In the genomic region with DNA sequence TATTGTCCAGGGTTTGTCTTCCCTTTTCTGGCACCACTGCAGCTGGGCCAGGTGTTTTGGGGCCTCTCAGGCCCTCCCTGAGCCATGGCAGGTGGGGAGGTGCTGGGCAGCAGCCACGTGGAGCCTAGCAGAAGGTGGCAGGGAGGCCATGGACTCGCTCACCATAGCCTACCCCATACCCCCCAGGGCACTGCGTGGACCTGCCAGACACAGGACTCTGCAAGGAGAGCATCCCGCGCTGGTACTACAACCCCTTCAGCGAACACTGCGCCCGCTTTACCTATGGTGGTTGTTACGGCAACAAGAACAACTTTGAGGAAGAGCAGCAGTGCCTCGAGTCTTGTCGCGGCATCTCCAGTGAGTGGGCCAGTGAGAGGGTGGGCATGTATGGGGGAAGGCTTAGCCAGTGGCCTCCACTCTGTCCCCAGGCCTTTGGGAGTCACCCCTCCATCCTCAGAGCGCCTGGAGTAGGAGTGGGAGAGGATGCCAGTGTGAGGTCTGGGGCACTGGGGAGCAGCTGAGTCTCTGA, we compare ENCODE assay signal across 19 cellular contexts. TPM values are rescaled to one million over a fixed set of nuclear protein-coding genes. Genes with fewer than 3 reads are reported as not detected.
DNase-seq lines count a peak whose midpoint lies in the region; ATAC-seq, FAIRE-seq and TF ChIP-seq lines count a peak whose summit lies in the region.
"Had no signal": no experiment of that assay in that cellular context is flagged by ENCODE, and none has a peak within 500 bp of the region (broad histone marks: within the 10 kb centered on the region; RNA-seq: fewer than 3 reads in every experiment).

No MANE protein-coding gene starts in this region.

- H2BK12ac ChIP-seq in neuronal stem cell (ENCODE audit: low read length) (no peak overlapping the region), trophoblast cell (ENCODE audit: low read length) (no peak overlapping the region)

- no peaks in the 10 kb centered on the region for H3K9me3 ChIP-seq in HepG2 (ENCODE audit: low read length)
- H3K9me3 ChIP-seq in right lobe of liver, result no peaks in the 10 kb centered on the region
- H3K9me3 ChIP-seq in neuronal stem cell (replicated peaks in 1 of 2; ENCODE audit: control insufficient read depth in 2 of 2, insufficient read depth in 1 of 2, low read depth in 1 of 2, low read length in 2 of 2), result no peaks in the 10 kb centered on the region
- H3K9me3 ChIP-seq in trophoblast cell (ENCODE audit: insufficient read depth, low read depth, low read length), result no peaks in the 10 kb centered on the region
- H3K9me3 ChIP-seq in T-helper 17 cell (ENCODE audit: control insufficient read depth, low read length, poor library complexity, severe bottlenecking), result no peaks in the 10 kb centered on the region
- H3K9me3 ChIP-seq: SJCRH30 had no signal

- no peaks in the 10 kb centered on the region for H4K20me1 ChIP-seq in HepG2 (ENCODE audit: insufficient read depth, low read length)

- no peak overlapping the region for H3K27ac ChIP-seq in HepG2 (ENCODE audit: extremely low read length, insufficient read depth, low read length)
- no peak overlapping the region for H3K27ac ChIP-seq in right lobe of liver
- no peak overlapping the region for H3K27ac ChIP-seq in neuronal stem cell (replicated peaks; ENCODE audit: low read length)
- no peak overlapping the region for H3K27ac ChIP-seq in trophoblast cell (ENCODE audit: low read depth, low read length)
- H3K27ac ChIP-seq: RWPE1, SJCRH30 had no signal

- no peak for TF ChIP-seq EP300 in HepG2 (IDR thresholded peaks at IDR 0.05; ENCODE audit: low read depth in 2 of 2, low read length in 2 of 2)
- TF ChIP-seq EP300 in HepG2 (CRISPR knock-in tag; IDR thresholded peaks at IDR 0.05; ENCODE audit: borderline replicate concordance), result no peak

- no peak overlapping the region for H3K4me3 Mint-ChIP-seq in T-helper 17 cell
- H3K4me3 Mint-ChIP-seq: CD4-positive, CD25-positive, alpha-beta regulatory T cell; GM23338 had no signal

- H3K4me3 ChIP-seq in HepG2 (replicated peaks in 1 of 3; ENCODE audit: insufficient read depth in 1 of 3, low read depth in 2 of 3, low read length in 3 of 3) (no peak overlapping the region), right lobe of liver (no peak overlapping the region), neuronal stem cell (ENCODE audit: low read length in 2 of 2) (no peak overlapping the region), trophoblast cell (ENCODE audit: low read depth, low read length) (no peak overlapping the region)
- H3K4me3 ChIP-seq: GM23338, SJCRH30 had no signal

- FAIRE-seq in HepG2 (lab: Jason Lieb, UNC), result no peak
- FAIRE-seq: A204.1, HTR-8/SVneo had no signal

- no TSS peak for BruUV-seq in HepG2 (replicated peaks; lab: Mats Ljungman, UMichigan)

- CTCF ChIA-PET in HepG2 (lab: Yijun Ruan, JAX; ENCODE audit: low intra/inter-chr PET ratio, low total read pairs), result no interaction called here

- WGBS in HepG2 (ENCODE audit: low lambda C conversion rate), result 71% methylated on average over 12 of the region's 13 CpGs
- WGBS in right lobe of liver (ENCODE audit: insufficient coverage, low coverage, low lambda C conversion rate, missing lambda C conversion rate), result 66% methylated on average over 2 of the region's 13 CpGs
- no CpG with 5 or more reads among the region's 13 CpGs for whole genome bisulfite sequencing in neuronal stem cell (ENCODE audit: extremely low coverage in 2 of 2, insufficient read length in 2 of 2, insufficient replicate concordance in 1 of 2), 2 donors
- no CpG with 5 or more reads among the region's 13 CpGs for WGBS in trophoblast cell (ENCODE audit: extremely low coverage, insufficient coverage, insufficient read length)

- H3K14ac ChIP-seq in neuronal stem cell (ENCODE audit: low read length) (no peak overlapping the region), trophoblast cell (ENCODE audit: low read length) (no peak overlapping the region)

- DNase-seq in HepG2 (ENCODE audit: low spot score), result no peak
- no peak for DNase-seq in right lobe of liver
- DNase-seq in neuronal stem cell (ENCODE audit: low spot score), result no peak
- DNase-seq in stimulated activated CD4-positive, alpha-beta T cell treated with anti-CD3 and anti-CD28 coated beads, Interleukin-2, amount 100 ng/mL, for 48 hours, result no peak
- no peak for DNase-seq in trophoblast cell
- DNase-seq in T-helper 17 cell, result no peak
- DNase-seq: CD4-positive, CD25-positive, alpha-beta regulatory T cell; GF-D8; KBM-7; NCI-H1436 treated with DMSO at 0.1 percent for 48 hours; NCI-H2081 treated with DMSO at 0.1 percent for 48 hours; NCI-H226; NCI-H526 treated with DMSO at 0.1 percent for 48 hours; SJCRH30 had no signal

- intact Hi-C loops in HepG2 (cut with micrococcal nuclease; ENCODE audit: unreplicated experiment), result no loop called here
- intact Hi-C loops in right lobe of liver (cut with DNase I), result loop anchor here in 1 of 2 donors (5.0 kb wide), 1 partner anchor 37 kb away; a partner anchor contains a TSS

- H3K27me3 Mint-ChIP-seq in T-helper 17 cell, result no peaks in the 10 kb centered on the region

- H3K4me2 ChIP-seq in HepG2 (ENCODE audit: low read depth, low read length) (no peak overlapping the region), neuronal stem cell (ENCODE audit: insufficient read depth, low read length, poor library complexity, severe bottlenecking) (no peak overlapping the region), trophoblast cell (ENCODE audit: low read length) (no peak overlapping the region)
- H3K4me2 ChIP-seq: GM23338 had no signal

- no peak for TF ChIP-seq RAD21 in HepG2 (CRISPR knock-in tag; IDR thresholded peaks at IDR 0.05)

- H4K91ac ChIP-seq in neuronal stem cell (ENCODE audit: low read depth, low read length, poor library complexity) (no peak overlapping the region), trophoblast cell (ENCODE audit: low read depth, low read length) (no peak overlapping the region)

- TF ChIP-seq POLR2A in HepG2 (IDR thresholded peaks at IDR 0.05; ENCODE audit: insufficient read depth in 1 of 2, low read depth in 2 of 2, low read length in 2 of 2), result no peak
- TF ChIP-seq POLR2A in right lobe of liver (IDR thresholded peaks at IDR 0.05), result no peak

- H3K23ac ChIP-seq in neuronal stem cell (ENCODE audit: low read depth, low read length, poor library complexity) (peak overlapping the region; percentile 14), trophoblast cell (ENCODE audit: low read length) (no peak overlapping the region)

- H2AFZ ChIP-seq in HepG2 (ENCODE audit: low read length), result no peak overlapping the region
- H2AFZ ChIP-seq in neuronal stem cell (ENCODE audit: low read length), result no peak overlapping the region
- H2AFZ ChIP-seq in trophoblast cell (ENCODE audit: insufficient read depth, low read length, poor library complexity), result no peak overlapping the region
- H2AFZ ChIP-seq: GM23338 had no signal

- H3K79me2 ChIP-seq in HepG2 (ENCODE audit: insufficient read depth, low read length), result no peaks in the 10 kb centered on the region
- no peaks in the 10 kb centered on the region for H3K79me2 ChIP-seq in trophoblast cell (ENCODE audit: control insufficient read depth, insufficient read depth, low read length, poor library complexity)

- peak overlapping the region; percentile 23 for H2BK15ac ChIP-seq in neuronal stem cell (ENCODE audit: low read length)

- H3K36me3 ChIP-seq in HepG2 (replicated peaks in 1 of 2; ENCODE audit: control insufficient read depth in 1 of 2, insufficient read depth in 2 of 2, low read length in 2 of 2) (no peaks in the 10 kb centered on the region), right lobe of liver (no peaks in the 10 kb centered on the region), neuronal stem cell (replicated peaks in 1 of 2; ENCODE audit: control insufficient read depth in 2 of 2, insufficient read depth in 2 of 2, low read length in 2 of 2) (no peaks in the 10 kb centered on the region), trophoblast cell (ENCODE audit: control insufficient read depth in 1 of 2, insufficient read depth in 2 of 2, low read length in 2 of 2) (peaks cover 51 to 61% of the 10 kb centered on the region in 2 experiments)
- H3K36me3 ChIP-seq: SJCRH30 had no signal

- POLR2A ChIA-PET in HepG2 (lab: Yijun Ruan, JAX), result no interaction called here

- in situ Hi-C loops in HepG2 (cut with HindIII; ENCODE audit: extremely low pct_ligation_motif_present, low pct_unique_long_range_greater_than_20kb), result loop anchor here (5.0 kb wide), 1 partner anchor 37 kb away; a partner anchor contains a TSS

- no peak overlapping the region for H4K12ac ChIP-seq in trophoblast cell (ENCODE audit: low read depth, low read length)

- no peak overlapping the region for H4K8ac ChIP-seq in neuronal stem cell (ENCODE audit: low read depth, low read length)
- no peak overlapping the region for H4K8ac ChIP-seq in trophoblast cell (ENCODE audit: low read depth, low read length)

- no peak overlapping the region for H3K18ac ChIP-seq in neuronal stem cell (ENCODE audit: low read length)
- no peak overlapping the region for H3K18ac ChIP-seq in trophoblast cell (ENCODE audit: low read length)

- H3K4ac ChIP-seq in neuronal stem cell (ENCODE audit: low read length) (no peak overlapping the region), trophoblast cell (ENCODE audit: low read depth, low read length) (no peak overlapping the region)

- TF ChIP-seq CTCF in HepG2 (CRISPR knock-in tag; IDR thresholded peaks at IDR 0.05), result no peak
- no peak for TF ChIP-seq CTCF in right lobe of liver (IDR thresholded peaks at IDR 0.05)

- H3K36me3 Mint-ChIP-seq in T-helper 17 cell (ENCODE audit: low read depth), result no peaks in the 10 kb centered on the region

- H2AK5ac ChIP-seq in neuronal stem cell (ENCODE audit: low read depth, low read length), result no peak overlapping the region
- H2AK5ac ChIP-seq in trophoblast cell (ENCODE audit: low read length), result no peak overlapping the region

- H3K4me1 ChIP-seq in HepG2 (ENCODE audit: insufficient read depth, low read length), result peaks cover 55% of the 10 kb centered on the region
- H3K4me1 ChIP-seq in right lobe of liver, result no peaks in the 10 kb centered on the region
- H3K4me1 ChIP-seq in neuronal stem cell (ENCODE audit: control insufficient read depth in 2 of 2, insufficient read depth in 1 of 2, low read depth in 1 of 2, low read length in 2 of 2), result peaks cover 1 to 2% of the 10 kb centered on the region in 2 donors
- H3K4me1 ChIP-seq in trophoblast cell (ENCODE audit: control insufficient read depth in 1 of 2, insufficient read depth in 2 of 2, low read length in 2 of 2), result peaks cover 12 to 13% of the 10 kb centered on the region in 2 experiments

- H2BK120ac ChIP-seq in neuronal stem cell (ENCODE audit: low read depth, low read length) (no peak overlapping the region), trophoblast cell (ENCODE audit: insufficient read depth, low read length, poor library complexity) (no peak overlapping the region)

- H3K27me3 ChIP-seq in HepG2 (ENCODE audit: control insufficient read depth in 1 of 2, insufficient read depth in 2 of 2, low read length in 2 of 2) (no peaks in the 10 kb centered on the region), right lobe of liver (no peaks in the 10 kb centered on the region), neuronal stem cell (ENCODE audit: control insufficient read depth in 3 of 3, insufficient read depth in 3 of 3, low read depth in 1 of 3, low read length in 3 of 3) (peaks cover 0 to 35% (median 0%) of the 10 kb centered on the region in 3 experiments), trophoblast cell (ENCODE audit: insufficient read depth, low read length) (no peaks in the 10 kb centered on the region)

- H3K9ac ChIP-seq in HepG2 (ENCODE audit: insufficient read depth, low read depth, low read length), result no peak overlapping the region
- H3K9ac ChIP-seq in neuronal stem cell (ENCODE audit: low read depth, low read length, poor library complexity), result peak overlapping the region; percentile 73
- H3K9ac ChIP-seq in trophoblast cell (ENCODE audit: low read length), result no peak overlapping the region

- peaks cover 11% of the 10 kb centered on the region for H3K4me1 Mint-ChIP-seq in T-helper 17 cell

- ATAC-seq in HepG2 (no peak), right lobe of liver (no peak), T-helper 17 cell (no peak)
- ATAC-seq: GM23338 had no signal

- H2BK5ac ChIP-seq in neuronal stem cell (ENCODE audit: low read length) (peak overlapping the region; percentile 17), trophoblast cell (ENCODE audit: low read depth, low read length, poor library complexity) (no peak overlapping the region)

- no peak overlapping the region for H3K27ac Mint-ChIP-seq in T-helper 17 cell
- H3K27ac Mint-ChIP-seq: CD4-positive, CD25-positive, alpha-beta regulatory T cell; GM23338 had no signal

- H3K79me1 ChIP-seq in neuronal stem cell (ENCODE audit: low read depth, low read length) (no peaks in the 10 kb centered on the region), trophoblast cell (ENCODE audit: low read length) (peaks cover 7% of the 10 kb centered on the region)

RNA-seq across cellular contexts. Expression of a gene that starts 11.9 kb away (rescaled TPM):
- total RNA-seq in HepG2 (2016; rRNA removed; fragmentation: Illumina TruSeq; extraction: Trizol) (0.45 and 0.49 TPM in 2 replicates), right lobe of liver (1 to 10 TPM; 1.1 to 7.9 (median 3.0) TPM), T-helper 17 cell (1 to 10 TPM; 2.5 to 4.1 TPM)
- 0.10 and 0.44 TPM in 2 replicates for total RNA-seq in HepG2 (2016; cell fraction: cytosol; rRNA removed; fragmentation: Illumina TruSeq; extraction: Trizol; ENCODE audit: low read depth)
- 0.21 and 0.50 TPM in 2 replicates for total RNA-seq in HepG2 (2016; cell fraction: insoluble cytoplasmic fraction; rRNA removed; fragmentation: Illumina TruSeq; extraction: Trizol)
- total RNA-seq in HepG2 (2016; cell fraction: membrane; rRNA removed; fragmentation: Illumina TruSeq; extraction: Trizol), result 0.14 and 0.25 TPM in 2 replicates
- total RNA-seq in HepG2 (2016; cell fraction: nucleus; rRNA removed; fragmentation: Illumina TruSeq; extraction: Trizol), result 0.88 and 2.1 TPM in 2 replicates
- 2.5 and 2.8 TPM in 2 replicates for polyA plus RNA-seq in HepG2 (2011; rRNA removed)
- polyA plus RNA-seq in HepG2 (2011; cell fraction: cytosol; rRNA removed), result 3.4 and 3.9 TPM in 2 replicates
- 7.6 and 10.2 TPM in 2 replicates for polyA plus RNA-seq in HepG2 (2011; cell fraction: nucleus; rRNA removed)
- 2.7 and 2.9 TPM in 2 replicates for polyA plus RNA-seq in HepG2 (2012)
- 0.20 and 0.25 TPM in 2 replicates for polyA plus RNA-seq in HepG2 (2016; cell fraction: cytosol; fragmentation: Illumina TruSeq; extraction: Trizol; ENCODE audit: low read depth)
- 0.21 and 0.37 TPM in 2 replicates for polyA plus RNA-seq in HepG2 (2016; cell fraction: insoluble cytoplasmic fraction; fragmentation: Illumina TruSeq; extraction: Trizol; ENCODE audit: low read depth)
- polyA plus RNA-seq in HepG2 (2016; cell fraction: membrane; fragmentation: Illumina TruSeq; extraction: Trizol; ENCODE audit: low read depth), result 0.24 and 0.43 TPM in 2 replicates
- polyA plus RNA-seq in HepG2 (2016; cell fraction: nucleus; fragmentation: Illumina TruSeq; extraction: Trizol; ENCODE audit: insufficient read depth, low read depth), result 3.0 TPM in 2 replicates
- 0.37 and 3.2 TPM in 2 replicates for polyA minus RNA-seq in HepG2 (2011; rRNA and poly(A)+ RNA removed; ENCODE audit: low replicate concordance)
- polyA minus RNA-seq in HepG2 (2011; cell fraction: cytosol; rRNA and poly(A)+ RNA removed), result 2.2 TPM in 2 replicates
- polyA minus RNA-seq in HepG2 (2011; cell fraction: nucleus; rRNA and poly(A)+ RNA removed), result 1.0 and 2.6 TPM in 2 replicates
- 3.1 TPM for polyA plus RNA-seq in neuronal stem cell (2013, experiment 1 of 2)
- polyA plus RNA-seq in neuronal stem cell (2013, experiment 2 of 2), result 3.1 TPM
- 168 and 177 TPM in 2 replicates for polyA plus RNA-seq in trophoblast cell (2013)
- total RNA-seq: SJCRH30 had no signal

RNA-seq across cellular contexts. Expression of a gene that starts 18.3 kb away (rescaled TPM):
- total RNA-seq in HepG2 (2016; rRNA removed; fragmentation: Illumina TruSeq; extraction: Trizol) (0.15 and 0.18 TPM in 2 replicates), right lobe of liver (not detected), T-helper 17 cell (under 1 TPM in 1 of 2 donors, not detected in 1; 0.18 TPM)
- total RNA-seq in HepG2 (2016; cell fraction: cytosol; rRNA removed; fragmentation: Illumina TruSeq; extraction: Trizol; ENCODE audit: low read depth), result not detected in 2 replicates
- 0.15 TPM in 1 of 2 replicates, not detected in the other for total RNA-seq in HepG2 (2016; cell fraction: insoluble cytoplasmic fraction; rRNA removed; fragmentation: Illumina TruSeq; extraction: Trizol)
- total RNA-seq in HepG2 (2016; cell fraction: membrane; rRNA removed; fragmentation: Illumina TruSeq; extraction: Trizol), result 0.09 and 0.10 TPM in 2 replicates
- total RNA-seq in HepG2 (2016; cell fraction: nucleus; rRNA removed; fragmentation: Illumina TruSeq; extraction: Trizol), result not detected in 2 replicates
- polyA plus RNA-seq in HepG2 (2011; rRNA removed), result 0.07 and 0.17 TPM in 2 replicates
- polyA plus RNA-seq in HepG2 (2011; cell fraction: cytosol; rRNA removed), result 0.08 and 0.09 TPM in 2 replicates
- polyA plus RNA-seq in HepG2 (2011; cell fraction: nucleus; rRNA removed), result not detected in 2 replicates
- polyA plus RNA-seq in HepG2 (2012), result not detected in 2 replicates
- polyA plus RNA-seq in HepG2 (2016; cell fraction: cytosol; fragmentation: Illumina TruSeq; extraction: Trizol; ENCODE audit: low read depth), result 0.07 TPM in 1 of 2 replicates, not detected in the other
- polyA plus RNA-seq in HepG2 (2016; cell fraction: insoluble cytoplasmic fraction; fragmentation: Illumina TruSeq; extraction: Trizol; ENCODE audit: low read depth), result 0.17 and 0.19 TPM in 2 replicates
- polyA plus RNA-seq in HepG2 (2016; cell fraction: membrane; fragmentation: Illumina TruSeq; extraction: Trizol; ENCODE audit: low read depth), result 0.10 TPM in 1 of 2 replicates, not detected in the other
- 0.27 and 0.37 TPM in 2 replicates for polyA plus RNA-seq in HepG2 (2016; cell fraction: nucleus; fragmentation: Illumina TruSeq; extraction: Trizol; ENCODE audit: insufficient read depth, low read depth)
- 43.4 TPM in 1 of 2 replicates, not detected in the other for polyA minus RNA-seq in HepG2 (2011; rRNA and poly(A)+ RNA removed; ENCODE audit: low replicate concordance)
- polyA minus RNA-seq in HepG2 (2011; cell fraction: cytosol; rRNA and poly(A)+ RNA removed), result 0.40 and 0.70 TPM in 2 replicates
- polyA minus RNA-seq in HepG2 (2011; cell fraction: nucleus; rRNA and poly(A)+ RNA removed), result not detected in 2 replicates
- 0.38 TPM for polyA plus RNA-seq in neuronal stem cell (2013, experiment 1 of 2)
- 0.37 TPM for polyA plus RNA-seq in neuronal stem cell (2013, experiment 2 of 2)
- 2.3 and 2.7 TPM in 2 replicates for polyA plus RNA-seq in trophoblast cell (2013)
- total RNA-seq: CD4-positive, CD25-positive, alpha-beta regulatory T cell had no signal

RNA-seq across cellular contexts. Expression of a gene that starts 27.3 kb away (rescaled TPM):
- 0.49 and 0.53 TPM in 2 replicates for total RNA-seq in HepG2 (2016; rRNA removed; fragmentation: Illumina TruSeq; extraction: Trizol)
- not detected in 2 replicates for total RNA-seq in HepG2 (2016; cell fraction: cytosol; rRNA removed; fragmentation: Illumina TruSeq; extraction: Trizol; ENCODE audit: low read depth)
- 0.52 and 0.55 TPM in 2 replicates for total RNA-seq in HepG2 (2016; cell fraction: insoluble cytoplasmic fraction; rRNA removed; fragmentation: Illumina TruSeq; extraction: Trizol)
- 0.34 TPM in 2 replicates for total RNA-seq in HepG2 (2016; cell fraction: membrane; rRNA removed; fragmentation: Illumina TruSeq; extraction: Trizol)
- total RNA-seq in HepG2 (2016; cell fraction: nucleus; rRNA removed; fragmentation: Illumina TruSeq; extraction: Trizol), result not detected in 2 replicates
- polyA plus RNA-seq in HepG2 (2011; rRNA removed), result 0.47 and 0.55 TPM in 2 replicates
- 0.81 and 0.82 TPM in 2 replicates for polyA plus RNA-seq in HepG2 (2011; cell fraction: cytosol; rRNA removed)
- polyA plus RNA-seq in HepG2 (2011; cell fraction: nucleus; rRNA removed), result 0.35 and 0.62 TPM in 2 replicates
- polyA plus RNA-seq in HepG2 (2012), result 0.68 TPM in 2 replicates
- not detected in 2 replicates for polyA plus RNA-seq in HepG2 (2016; cell fraction: cytosol; fragmentation: Illumina TruSeq; extraction: Trizol; ENCODE audit: low read depth)
- polyA plus RNA-seq in HepG2 (2016; cell fraction: insoluble cytoplasmic fraction; fragmentation: Illumina TruSeq; extraction: Trizol; ENCODE audit: low read depth), result 0.46 and 0.48 TPM in 2 replicates
- polyA plus RNA-seq in HepG2 (2016; cell fraction: membrane; fragmentation: Illumina TruSeq; extraction: Trizol; ENCODE audit: low read depth), result not detected in 2 replicates
- not detected in 2 replicates for polyA plus RNA-seq in HepG2 (2016; cell fraction: nucleus; fragmentation: Illumina TruSeq; extraction: Trizol; ENCODE audit: insufficient read depth, low read depth)
- 0.21 TPM in 1 of 2 replicates, not detected in the other for polyA minus RNA-seq in HepG2 (2011; rRNA and poly(A)+ RNA removed; ENCODE audit: low replicate concordance)
- not detected in 2 replicates for polyA minus RNA-seq in HepG2 (2011; cell fraction: cytosol; rRNA and poly(A)+ RNA removed)
- 0.87 TPM in 1 of 2 replicates, not detected in the other for polyA minus RNA-seq in HepG2 (2011; cell fraction: nucleus; rRNA and poly(A)+ RNA removed)
- total RNA-seq in right lobe of liver, result not detected
- polyA plus RNA-seq in neuronal stem cell (2013, experiment 1 of 2), result not detected
- 0.07 TPM for polyA plus RNA-seq in neuronal stem cell (2013, experiment 2 of 2)
- polyA plus RNA-seq in trophoblast cell (2013), result not detected in 2 replicates
- not detected for total RNA-seq in T-helper 17 cell
- total RNA-seq: CD4-positive, CD25-positive, alpha-beta regulatory T cell; GM23338; OCI-LY7; SJCRH30 had no signal
- polyA plus RNA-seq: CD4-positive, CD25-positive, alpha-beta regulatory T cell; GM23338 had no signal

RNA-seq across cellular contexts. Expression of a gene that starts 38.5 kb away (rescaled TPM):
- 15.8 and 17.0 TPM in 2 replicates for total RNA-seq in HepG2 (2016; rRNA removed; fragmentation: Illumina TruSeq; extraction: Trizol)
- 1.2 and 1.9 TPM in 2 replicates for total RNA-seq in HepG2 (2016; cell fraction: cytosol; rRNA removed; fragmentation: Illumina TruSeq; extraction: Trizol; ENCODE audit: low read depth)
- total RNA-seq in HepG2 (2016; cell fraction: insoluble cytoplasmic fraction; rRNA removed; fragmentation: Illumina TruSeq; extraction: Trizol), result 14.9 and 16.0 TPM in 2 replicates
- total RNA-seq in HepG2 (2016; cell fraction: membrane; rRNA removed; fragmentation: Illumina TruSeq; extraction: Trizol), result 3.9 and 4.3 TPM in 2 replicates
- 9.9 and 11.2 TPM in 2 replicates for total RNA-seq in HepG2 (2016; cell fraction: nucleus; rRNA removed; fragmentation: Illumina TruSeq; extraction: Trizol)
- polyA plus RNA-seq in HepG2 (2011; rRNA removed), result 5.8 and 7.4 TPM in 2 replicates
- 6.0 and 7.5 TPM in 2 replicates for polyA plus RNA-seq in HepG2 (2011; cell fraction: cytosol; rRNA removed)
- 9.2 and 9.4 TPM in 2 replicates for polyA plus RNA-seq in HepG2 (2011; cell fraction: nucleus; rRNA removed)
- polyA plus RNA-seq in HepG2 (2012), result 5.0 and 5.3 TPM in 2 replicates
- polyA plus RNA-seq in HepG2 (2016; cell fraction: cytosol; fragmentation: Illumina TruSeq; extraction: Trizol; ENCODE audit: low read depth), result 0.57 and 0.62 TPM in 2 replicates
- polyA plus RNA-seq in HepG2 (2016; cell fraction: insoluble cytoplasmic fraction; fragmentation: Illumina TruSeq; extraction: Trizol; ENCODE audit: low read depth), result 9.1 and 10.3 TPM in 2 replicates
- 1.1 and 1.8 TPM in 2 replicates for polyA plus RNA-seq in HepG2 (2016; cell fraction: membrane; fragmentation: Illumina TruSeq; extraction: Trizol; ENCODE audit: low read depth)
- polyA plus RNA-seq in HepG2 (2016; cell fraction: nucleus; fragmentation: Illumina TruSeq; extraction: Trizol; ENCODE audit: insufficient read depth, low read depth), result 13.2 and 13.9 TPM in 2 replicates
- polyA minus RNA-seq in HepG2 (2011; rRNA and poly(A)+ RNA removed; ENCODE audit: low replicate concordance), result 42.6 and 112 TPM in 2 replicates
- 11.8 and 12.4 TPM in 2 replicates for polyA minus RNA-seq in HepG2 (2011; cell fraction: cytosol; rRNA and poly(A)+ RNA removed)
- polyA minus RNA-seq in HepG2 (2011; cell fraction: nucleus; rRNA and poly(A)+ RNA removed), result 9.3 and 9.8 TPM in 2 replicates
- 10 to 100 TPM in 5 of 6 experiments, 1 to 10 TPM in 1; 8.4 to 24.7 (median 12.9) TPM for total RNA-seq in right lobe of liver
- polyA plus RNA-seq in neuronal stem cell (2013, experiment 1 of 2), result 6.1 TPM
- polyA plus RNA-seq in neuronal stem cell (2013, experiment 2 of 2), result 6.0 TPM
- 14.3 and 14.7 TPM in 2 replicates for polyA plus RNA-seq in trophoblast cell (2013)
- 10 to 100 TPM; 13.6 to 18.4 TPM for total RNA-seq in T-helper 17 cell

RNA-seq across cellular contexts. Expression of a gene that starts 48.5 kb away (rescaled TPM):
- 26.5 and 30.2 TPM in 2 replicates for total RNA-seq in HepG2 (2016; rRNA removed; fragmentation: Illumina TruSeq; extraction: Trizol)
- 6.4 and 7.8 TPM in 2 replicates for total RNA-seq in HepG2 (2016; cell fraction: cytosol; rRNA removed; fragmentation: Illumina TruSeq; extraction: Trizol; ENCODE audit: low read depth)
- total RNA-seq in HepG2 (2016; cell fraction: insoluble cytoplasmic fraction; rRNA removed; fragmentation: Illumina TruSeq; extraction: Trizol), result 30.1 and 30.4 TPM in 2 replicates
- total RNA-seq in HepG2 (2016; cell fraction: membrane; rRNA removed; fragmentation: Illumina TruSeq; extraction: Trizol), result 7.4 and 8.6 TPM in 2 replicates
- 17.9 and 19.3 TPM in 2 replicates for total RNA-seq in HepG2 (2016; cell fraction: nucleus; rRNA removed; fragmentation: Illumina TruSeq; extraction: Trizol)
- polyA plus RNA-seq in HepG2 (2011; rRNA removed), result 22.2 and 23.0 TPM in 2 replicates
- 25.4 and 31.1 TPM in 2 replicates for polyA plus RNA-seq in HepG2 (2011; cell fraction: cytosol; rRNA removed)
- polyA plus RNA-seq in HepG2 (2011; cell fraction: nucleus; rRNA removed), result 71.0 and 88.9 TPM in 2 replicates
- polyA plus RNA-seq in HepG2 (2012), result 15.6 and 17.8 TPM in 2 replicates
- 4.4 TPM in 2 replicates for polyA plus RNA-seq in HepG2 (2016; cell fraction: cytosol; fragmentation: Illumina TruSeq; extraction: Trizol; ENCODE audit: low read depth)
- 27.5 and 28.1 TPM in 2 replicates for polyA plus RNA-seq in HepG2 (2016; cell fraction: insoluble cytoplasmic fraction; fragmentation: Illumina TruSeq; extraction: Trizol; ENCODE audit: low read depth)
- 3.8 and 5.1 TPM in 2 replicates for polyA plus RNA-seq in HepG2 (2016; cell fraction: membrane; fragmentation: Illumina TruSeq; extraction: Trizol; ENCODE audit: low read depth)
- polyA plus RNA-seq in HepG2 (2016; cell fraction: nucleus; fragmentation: Illumina TruSeq; extraction: Trizol; ENCODE audit: insufficient read depth, low read depth), result 36.5 and 39.9 TPM in 2 replicates
- 9.9 and 24.8 TPM in 2 replicates for polyA minus RNA-seq in HepG2 (2011; rRNA and poly(A)+ RNA removed; ENCODE audit: low replicate concordance)
- 5.3 and 10.7 TPM in 2 replicates for polyA minus RNA-seq in HepG2 (2011; cell fraction: cytosol; rRNA and poly(A)+ RNA removed)
- polyA minus RNA-seq in HepG2 (2011; cell fraction: nucleus; rRNA and poly(A)+ RNA removed), result 27.2 and 33.7 TPM in 2 replicates
- 10 to 100 TPM in 5 of 6 experiments, 1 to 10 TPM in 1; 7.8 to 23.7 (median 17.7) TPM for total RNA-seq in right lobe of liver
- polyA plus RNA-seq in neuronal stem cell (2013, experiment 1 of 2), result 41.3 TPM
- 37.8 TPM for polyA plus RNA-seq in neuronal stem cell (2013, experiment 2 of 2)
- 42.8 and 44.7 TPM in 2 replicates for polyA plus RNA-seq in trophoblast cell (2013)
- 10 to 100 TPM; 24.1 to 27.7 TPM for total RNA-seq in T-helper 17 cell
